ENCODE assay signal across 8 cellular contexts in the genomic region with DNA sequence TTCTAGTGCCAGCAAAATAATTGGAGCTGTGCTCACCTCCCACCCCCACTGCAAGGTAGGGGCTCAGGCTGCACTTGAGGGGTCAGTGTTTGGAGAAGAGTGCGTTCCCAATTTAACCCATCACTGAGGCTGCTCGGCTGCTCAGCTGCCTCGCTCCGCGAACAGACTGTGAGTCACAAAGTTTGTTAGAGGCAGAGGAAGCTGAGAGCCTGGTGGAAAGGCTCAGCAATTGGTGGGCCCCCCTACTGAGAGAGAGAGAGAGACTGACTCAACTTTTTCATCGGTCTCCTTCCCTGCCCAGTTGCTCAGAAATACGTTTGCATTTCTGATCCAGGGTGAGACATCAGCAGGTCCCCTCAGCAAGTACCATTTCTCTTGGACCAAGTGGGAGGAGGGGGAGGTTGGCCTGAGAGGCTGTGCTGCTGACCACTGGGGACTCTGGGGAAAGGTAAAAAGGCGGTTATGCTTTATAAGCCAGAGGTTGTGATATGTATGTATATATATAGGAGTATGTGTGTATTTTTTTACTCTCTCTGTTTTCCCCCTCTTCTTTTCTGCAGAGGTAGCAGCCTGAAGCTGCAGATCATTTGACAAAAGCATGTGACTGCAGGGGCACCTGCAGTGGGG. TPM values are rescaled to one million over a fixed set of nuclear protein-coding genes. Genes with fewer than 3 reads are reported as not detected.
DNase-seq lines count a peak whose midpoint lies in the region; ATAC-seq, FAIRE-seq and TF ChIP-seq lines count a peak whose summit lies in the region.

No MANE protein-coding gene starts in this region.

- intact Hi-C loops in left ventricle myocardium inferior (cut with micrococcal nuclease): no loop called here

- no peaks in the 10 kb centered on the region for H3K36me3 Mint-ChIP-seq in naive thymus-derived CD8-positive, alpha-beta T cell

- no peak for FAIRE-seq in urothelium cell line (lab: Jason Lieb, UNC)

- peak overlapping the region; percentile 96 for H3K4me3 ChIP-seq in left ventricle myocardium inferior
- H3K4me3 ChIP-seq in right atrium auricular region: peak overlapping the region in 1 of 2 donors; percentile 83
- H3K4me3 ChIP-seq in choroid plexus epithelial cell (ENCODE audit: low read depth, low read length): no peak overlapping the region

- peaks cover 18 to 46% (median 39%) of the 10 kb centered on the region in 5 donors for H3K27me3 Mint-ChIP-seq in naive thymus-derived CD8-positive, alpha-beta T cell

- H3K27me3 ChIP-seq in left ventricle myocardium inferior (ENCODE audit: low read depth) (no peaks in the 10 kb centered on the region), right atrium auricular region (no peaks in the 10 kb centered on the region)

- POLR2A ChIA-PET in naive thymus-derived CD8-positive, alpha-beta T cell (lab: Charles Lee): interaction anchor here (0.6 kb wide), 1 partner anchor 73 kb away, joined by 3 read pairs; no protein-coding TSS in a partner anchor

- no peak for DNase-seq in left ventricle myocardium inferior
- DNase-seq in right atrium auricular region (ENCODE audit: low spot score): no peak
- DNase-seq in T1000 (lab: John Stamatoyannopoulos, UW): peak; percentile 48
- DNase-seq in choroid plexus epithelial cell (ENCODE audit: low read depth): peak; percentile 90
- peak in 8 of 10 donors; percentile 5 to 25 (median 18) for DNase-seq in naive thymus-derived CD8-positive, alpha-beta T cell
- peak; percentile 77 for DNase-seq in urothelium cell line (ENCODE audit: low spot score)
- DNase-seq in Ammon's horn (ENCODE audit: low spot score): no peak

- no peaks in the 10 kb centered on the region for H3K9me3 Mint-ChIP-seq in naive thymus-derived CD8-positive, alpha-beta T cell

- peaks cover 12 to 25% (median 24%) of the 10 kb centered on the region in 4 donors for H3K4me1 Mint-ChIP-seq in naive thymus-derived CD8-positive, alpha-beta T cell

- peak overlapping the region; percentile 81 to 93 (median 88) for H3K4me3 Mint-ChIP-seq in naive thymus-derived CD8-positive, alpha-beta T cell

- H3K27ac ChIP-seq in left ventricle myocardium inferior (replicated peaks) (no peak overlapping the region), right atrium auricular region (peak overlapping the region in 1 of 2 donors; percentile 90)

- no peaks in the 10 kb centered on the region for H3K36me3 ChIP-seq in left ventricle myocardium inferior
- no peaks in the 10 kb centered on the region for H3K36me3 ChIP-seq in right atrium auricular region

- ATAC-seq in naive thymus-derived CD8-positive, alpha-beta T cell: no peak
- no peak for ATAC-seq in HG03025 (IDR thresholded peaks at IDR 0.05; ENCODE audit: low FRiP score, unreplicated experiment)

- H3K27ac Mint-ChIP-seq in naive thymus-derived CD8-positive, alpha-beta T cell: peak overlapping the region in 1 of 10 donors; percentile 48

- H3K4me1 ChIP-seq in left ventricle myocardium inferior (peaks cover 26% of the 10 kb centered on the region), right atrium auricular region (peaks cover 0 to 23% of the 10 kb centered on the region in 2 donors)

- TF ChIP-seq CTCF in left ventricle myocardium inferior (IDR thresholded peaks at IDR 0.05; ENCODE audit: borderline replicate concordance): no peak
- TF ChIP-seq CTCF in right atrium auricular region (IDR thresholded peaks at IDR 0.05): no peak
- no peak for TF ChIP-seq CTCF in choroid plexus epithelial cell (conservative IDR thresholded peaks at IDR 0.05; ENCODE audit: low read depth, low read length)

- H3K9me3 ChIP-seq in left ventricle myocardium inferior (replicated peaks) (no peaks in the 10 kb centered on the region), right atrium auricular region (no peaks in the 10 kb centered on the region)

RNA-seq across cellular contexts. Expression of a gene that starts 1.5 kb away (rescaled TPM):
- total RNA-seq in left ventricle myocardium inferior: 8.7 TPM
- total RNA-seq in right atrium auricular region: 10 to 100 TPM in 1 of 2 donors, 1 to 10 TPM in 1; 2.6 to 10.8 TPM
- total RNA-seq in naive thymus-derived CD8-positive, alpha-beta T cell: under 1 TPM; 0.05 to 0.14 TPM
- polyA plus RNA-seq in naive thymus-derived CD8-positive, alpha-beta T cell: under 1 TPM in 1 of 3 donors, not detected in 2; 0.06 TPM

Comparison
In these comparisons a context has a peak if more than half of its experiments do, and no peak if none do; other contexts are left out.
1. DNase-seq: peak in T1000 (single experiment), choroid plexus epithelial cell (single experiment), naive thymus-derived CD8-positive, alpha-beta T cell (8 of 10) and urothelium cell line (single experiment); none in left ventricle myocardium inferior (single experiment), right atrium auricular region (single experiment) and Ammon's horn (single experiment).